ENCODE assay signal across 8 cellular contexts in the genomic region with DNA sequence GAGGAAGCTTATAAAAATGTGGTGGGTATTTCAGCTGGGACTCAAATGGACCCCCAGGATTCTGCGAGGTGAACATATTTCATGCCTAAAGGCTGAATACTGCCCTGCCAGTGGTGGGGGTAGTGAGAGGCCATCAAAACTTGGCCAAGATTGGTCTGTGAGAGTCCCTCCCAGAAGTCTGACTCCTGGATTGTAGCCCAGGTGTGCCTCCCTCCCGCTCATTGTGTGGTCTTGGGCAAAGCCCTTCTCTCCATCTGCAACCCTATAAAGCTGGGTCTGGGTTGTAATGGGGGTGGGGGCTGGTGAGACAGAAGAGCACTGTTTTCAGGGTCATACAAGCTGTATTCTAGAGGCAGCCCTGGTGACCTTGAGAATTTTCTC. TPM values are rescaled to one million over a fixed set of nuclear protein-coding genes. Genes with fewer than 3 reads are reported as not detected.
DNase-seq lines count a peak whose midpoint lies in the region; ATAC-seq, FAIRE-seq and TF ChIP-seq lines count a peak whose summit lies in the region.

No MANE protein-coding gene starts in this region.

- H3K4me1 Mint-ChIP-seq in nephron = peaks cover 25% of the 10 kb centered on the region

- H3K4me3 ChIP-seq in MM.1S (ENCODE audit: low read length) = peak overlapping the region; percentile 74; the same call in 1 of the 2 replicates
- H3K4me3 ChIP-seq in effector memory CD4-positive, alpha-beta T cell (ENCODE audit: insufficient read depth, low read depth, low read length, poor library complexity, severe bottlenecking) = peak overlapping the region; percentile 71

- FAIRE-seq in frontal cortex (lab: Jason Lieb, UNC) = no peak

- H2AFZ ChIP-seq in MM.1S (ENCODE audit: low read length) = peak overlapping the region; percentile 93; the same call in 1 of the 2 replicates

- no peaks in the 10 kb centered on the region for H3K27me3 ChIP-seq in MM.1S (replicated peaks; ENCODE audit: insufficient read depth, low read length)
- H3K27me3 ChIP-seq in effector memory CD4-positive, alpha-beta T cell (replicated peaks; ENCODE audit: control insufficient read depth, insufficient read depth, low read length, poor library complexity, severe bottlenecking) = no peaks in the 10 kb centered on the region

- TF ChIP-seq CTCF in MM.1S (IDR thresholded peaks at IDR 0.05; ENCODE audit: low read length) (no peak), nephron (IDR thresholded peaks at IDR 0.05; ENCODE audit: unreplicated experiment in 3 of 3) (no peak)

- ATAC-seq in GM21737 (IDR thresholded peaks at IDR 0.05; ENCODE audit: unreplicated experiment) = no peak

- peaks cover 23% of the 10 kb centered on the region for H3K27me3 Mint-ChIP-seq in nephron (ENCODE audit: low read depth)

- no peaks in the 10 kb centered on the region for H3K79me2 ChIP-seq in MM.1S (ENCODE audit: low read length)

- no peaks in the 10 kb centered on the region for H4K20me1 ChIP-seq in MM.1S (ENCODE audit: insufficient read depth, low read length)

- peak overlapping the region in 2 of 3 experiments; percentile 42 to 54 for H3K27ac Mint-ChIP-seq in nephron

- H3K9ac ChIP-seq in MM.1S (ENCODE audit: low read length) = no peak overlapping the region

- H3F3A ChIP-seq in MM.1S (ENCODE audit: insufficient read depth, low read length) = no peaks in the 10 kb centered on the region

- DNase-seq in DMS79 (lab: John Stamatoyannopoulos, UW) (peak; percentile 76), MM.1S (no peak), NCI-H2107 (lab: John Stamatoyannopoulos, UW) (no peak), frontal cortex (ENCODE audit: low spot score in 2 of 2) (no peak), hepatic stellate cell (ENCODE audit: low spot score) (no peak)
- DNase-seq in effector memory CD4-positive, alpha-beta T cell = no peak

- peak overlapping the region; percentile 95 for H3K4me2 ChIP-seq in MM.1S (ENCODE audit: low read depth, low read length)

- H3K9me3 ChIP-seq in MM.1S (replicated peaks; ENCODE audit: insufficient read depth, low read length) = no peaks in the 10 kb centered on the region
- H3K9me3 ChIP-seq in effector memory CD4-positive, alpha-beta T cell (ENCODE audit: control insufficient read depth, low read length) = no peaks in the 10 kb centered on the region

- H3K9me2 ChIP-seq in MM.1S (replicated peaks; ENCODE audit: insufficient read depth, low read length) = no peaks in the 10 kb centered on the region

- H3K36me3 Mint-ChIP-seq in nephron (ENCODE audit: low read depth) = no peaks in the 10 kb centered on the region

- H3K36me3 ChIP-seq in MM.1S (replicated peaks; ENCODE audit: insufficient read depth, low read length) = no peaks in the 10 kb centered on the region
- no peaks in the 10 kb centered on the region for H3K36me3 ChIP-seq in effector memory CD4-positive, alpha-beta T cell (ENCODE audit: control insufficient read depth, insufficient read depth, low read length)

- H3K27ac ChIP-seq in MM.1S (ENCODE audit: low read length) = no peak overlapping the region
- H3K27ac ChIP-seq in effector memory CD4-positive, alpha-beta T cell (ENCODE audit: insufficient read depth, low read length, poor library complexity, severe bottlenecking) = no peak overlapping the region

- H3K9me3 Mint-ChIP-seq in nephron = no peaks in the 10 kb centered on the region

- peaks cover 9% of the 10 kb centered on the region; the same call in 1 of the 2 replicates for H3K4me1 ChIP-seq in MM.1S (ENCODE audit: low read length)
- peaks cover 24% of the 10 kb centered on the region for H3K4me1 ChIP-seq in effector memory CD4-positive, alpha-beta T cell (ENCODE audit: control insufficient read depth, insufficient read depth, low read length, poor library complexity, severe bottlenecking)

- H3K4me3 Mint-ChIP-seq in nephron = peak overlapping the region; percentile 78 to 85 (median 83)

RNA-seq across cellular contexts. Expression of a gene that starts 0.9 kb away (rescaled TPM):
- 2.9 TPM for total RNA-seq in frontal cortex

RNA-seq across cellular contexts. Expression of a gene that starts 23.1 kb away (rescaled TPM):
- 23.6 TPM for total RNA-seq in frontal cortex
